15 cellular contexts compared by ENCODE assay signal in the genomic region with DNA sequence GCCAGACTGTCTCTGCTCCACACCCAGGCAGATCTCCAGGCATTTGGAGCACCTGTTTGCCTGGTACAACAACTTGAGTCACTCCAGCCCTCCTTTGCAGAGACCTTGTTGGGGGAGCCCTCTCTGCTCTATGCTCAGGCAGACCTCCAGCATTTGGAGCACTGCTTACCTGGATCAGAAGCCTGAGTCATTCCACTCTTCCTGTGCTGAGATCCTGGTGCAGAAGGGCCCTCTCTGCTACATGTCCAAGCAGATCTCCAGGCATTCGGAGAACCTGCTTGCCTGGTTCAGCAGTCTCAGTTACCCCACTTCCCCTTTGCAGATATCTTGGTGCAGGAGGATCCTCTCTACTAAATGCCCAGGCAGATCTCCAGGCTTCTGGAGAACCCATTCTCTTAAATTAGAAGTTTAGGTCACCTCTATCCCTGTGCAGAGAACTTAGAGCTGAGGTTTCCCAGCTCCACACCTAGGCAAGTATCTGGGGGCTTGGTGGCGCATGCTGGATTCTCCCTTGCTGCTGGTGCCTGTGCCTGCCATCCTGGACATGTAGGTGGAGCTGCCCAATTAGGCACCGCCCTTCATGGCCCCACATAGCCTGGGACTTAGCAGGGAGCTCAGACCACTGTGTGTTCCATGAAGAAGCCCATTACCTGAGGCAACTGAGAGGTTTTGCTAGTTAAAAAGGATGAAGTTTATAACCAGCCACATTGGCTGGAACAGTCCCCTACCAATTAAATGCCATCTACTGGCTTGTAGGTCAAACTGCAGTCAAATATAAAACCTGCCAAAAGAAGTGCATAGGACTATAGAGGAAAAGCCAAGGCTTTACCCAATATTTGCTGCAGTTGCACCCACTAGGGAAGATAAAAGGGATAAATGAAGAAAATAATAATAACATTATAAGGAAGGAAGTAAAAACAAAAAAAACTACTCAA.
DNase-seq lines count a peak whose midpoint lies in the region; ATAC-seq, FAIRE-seq and TF ChIP-seq lines count a peak whose summit lies in the region.
"Had no signal": no experiment of that assay in that cellular context is flagged by ENCODE, and none has a peak within 500 bp of the region (broad histone marks: within the 10 kb centered on the region; RNA-seq: fewer than 3 reads in every experiment).

No MANE protein-coding gene starts in this region.

- TF ChIP-seq POLR2A in HepG2 (IDR thresholded peaks at IDR 0.05; ENCODE audit: insufficient read depth in 1 of 2, low read depth in 2 of 2, low read length in 2 of 2) = no peak
- TF ChIP-seq POLR2A in body of pancreas (IDR thresholded peaks at IDR 0.05) = no peak

- CTCF ChIA-PET in HepG2 (lab: Yijun Ruan, JAX; ENCODE audit: low intra/inter-chr PET ratio, low total read pairs) (no interaction called here), GM10248 (lab: Yijun Ruan, JAX) (no interaction called here)

- no peak overlapping the region for H3K9ac ChIP-seq in DND-41 (ENCODE audit: low read depth, low read length)
- H3K9ac ChIP-seq in HepG2 (ENCODE audit: insufficient read depth, low read depth, low read length) = no peak overlapping the region

- no peak for TF ChIP-seq EP300 in HepG2 (IDR thresholded peaks at IDR 0.05; ENCODE audit: low read depth in 2 of 2, low read length in 2 of 2)
- TF ChIP-seq EP300 in HepG2 (CRISPR knock-in tag; IDR thresholded peaks at IDR 0.05; ENCODE audit: borderline replicate concordance) = no peak

- TF ChIP-seq CTCF in DND-41 (IDR thresholded peaks at IDR 0.05; ENCODE audit: borderline replicate concordance, extremely low read depth, low read length, poor library complexity, severe bottlenecking) (peak; percentile 8), HepG2 (CRISPR knock-in tag; IDR thresholded peaks at IDR 0.05) (0 out of 2 replicates have a peak, but pooled peaks have one; percentile 8), GM10248 (IDR thresholded peaks at IDR 0.05; ENCODE audit: control extremely low read depth, extremely low read depth, low read depth, missing control alignments) (no peak), body of pancreas (IDR thresholded peaks at IDR 0.05) (no peak)

- H4K20me1 ChIP-seq in DND-41 (ENCODE audit: insufficient read depth, low read length) (no peaks in the 10 kb centered on the region), HepG2 (ENCODE audit: insufficient read depth, low read length) (no peaks in the 10 kb centered on the region)

- TF ChIP-seq RAD21 in HepG2 (CRISPR knock-in tag; IDR thresholded peaks at IDR 0.05) = no peak

- H3K36me3 ChIP-seq in DND-41 (ENCODE audit: insufficient read depth, low read length) = no peaks in the 10 kb centered on the region
- no peaks in the 10 kb centered on the region for H3K36me3 ChIP-seq in HepG2 (replicated peaks in 1 of 2; ENCODE audit: control insufficient read depth in 1 of 2, insufficient read depth in 2 of 2, low read length in 2 of 2)
- no peaks in the 10 kb centered on the region for H3K36me3 ChIP-seq in body of pancreas (replicated peaks in 1 of 2; ENCODE audit: insufficient read depth in 1 of 2, low read depth in 2 of 2)
- H3K36me3 ChIP-seq: SJSA1 had no signal

- WGBS in HepG2 (ENCODE audit: low lambda C conversion rate) = 0% methylated on average over 1 of the region's 3 CpGs
- 67 to 68% methylated on average over 3 of the region's 3 CpGs for WGBS in body of pancreas, 2 donors

- H3K4me1 ChIP-seq in DND-41 (ENCODE audit: insufficient read depth, low read length) (no peaks in the 10 kb centered on the region), HepG2 (ENCODE audit: insufficient read depth, low read length) (no peaks in the 10 kb centered on the region), body of pancreas (no peaks in the 10 kb centered on the region)
- H3K4me1 ChIP-seq: SJSA1 had no signal

- DNase-seq in DND-41 = no peak
- DNase-seq in Jurkat, Clone E6-1 (ENCODE audit: low read depth, low spot score) = peak; percentile 12
- peak; percentile 2 for DNase-seq in UCSD-AML1 (lab: John Stamatoyannopoulos, UW; ENCODE audit: unreplicated experiment)
- no peak for DNase-seq in HepG2 (ENCODE audit: low spot score)
- DNase-seq in GM10248 (ENCODE audit: extremely low spot score) = no peak
- no peak for DNase-seq in activated T-cell treated with anti-CD3 and anti-CD28 coated beads for 4 hours
- no peak for DNase-seq in body of pancreas
- DNase-seq: activated CD4-positive, alpha-beta T cell treated with anti-CD3 and anti-CD28 coated beads, Interleukin-2, amount 50 U/mL, for 1 hour; CD8-positive, alpha-beta memory T cell; foreskin melanocyte; NCI-H2171; right cardiac atrium had no signal

- no peak for FAIRE-seq in HepG2 (lab: Jason Lieb, UNC)

- H3K4me3 ChIP-seq in DND-41 (ENCODE audit: low read depth in 1 of 2, low read length in 2 of 2) = no peak overlapping the region
- no peak overlapping the region for H3K4me3 ChIP-seq in Jurkat, Clone E6-1 (ENCODE audit: low read length)
- H3K4me3 ChIP-seq in HepG2 (replicated peaks in 1 of 3; ENCODE audit: insufficient read depth in 1 of 3, low read depth in 2 of 3, low read length in 3 of 3) = no peak overlapping the region
- H3K4me3 ChIP-seq in body of pancreas = no peak overlapping the region
- H3K4me3 ChIP-seq: coronary artery, SJSA1 had no signal

- H3K27me3 ChIP-seq in DND-41 (ENCODE audit: insufficient read depth, low read length, poor library complexity) = no peaks in the 10 kb centered on the region
- no peaks in the 10 kb centered on the region for H3K27me3 ChIP-seq in HepG2 (ENCODE audit: control insufficient read depth in 1 of 2, insufficient read depth in 2 of 2, low read length in 2 of 2)
- H3K27me3 ChIP-seq in body of pancreas = no peaks in the 10 kb centered on the region

- H2AFZ ChIP-seq in DND-41 (ENCODE audit: low read depth, low read length) (no peak overlapping the region), HepG2 (ENCODE audit: low read length) (no peak overlapping the region)

- no TSS peak for BruUV-seq in HepG2 (replicated peaks; lab: Mats Ljungman, UMichigan)

- no peak overlapping the region for H3K4me2 ChIP-seq in DND-41 (ENCODE audit: insufficient read depth, low read length)
- no peak overlapping the region for H3K4me2 ChIP-seq in HepG2 (ENCODE audit: low read depth, low read length)

- no peaks in the 10 kb centered on the region for H3K9me3 ChIP-seq in DND-41 (ENCODE audit: insufficient read depth, low read length, severe bottlenecking)
- H3K9me3 ChIP-seq in HepG2 (ENCODE audit: low read length) = no peaks in the 10 kb centered on the region
- no peaks in the 10 kb centered on the region for H3K9me3 ChIP-seq in body of pancreas
- H3K9me3 ChIP-seq: SJSA1 had no signal

- ATAC-seq in DND-41 (ENCODE audit: insufficient read depth, low read depth) = no peak
- ATAC-seq in HepG2 = peak; percentile 76
- no peak for ATAC-seq in GM18861 (IDR thresholded peaks at IDR 0.05; ENCODE audit: unreplicated experiment)
- ATAC-seq in body of pancreas = no peak
- ATAC-seq: right cardiac atrium had no signal

- no peaks in the 10 kb centered on the region for H3K79me2 ChIP-seq in DND-41 (ENCODE audit: insufficient read depth, low read length)
- no peaks in the 10 kb centered on the region for H3K79me2 ChIP-seq in HepG2 (ENCODE audit: insufficient read depth, low read length)

- intact Hi-C loops in HepG2 (cut with micrococcal nuclease; ENCODE audit: unreplicated experiment) = loop anchor here (10.0 kb wide), 1 partner anchor 1318 kb away; no protein-coding TSS in a partner anchor
- intact Hi-C loops in body of pancreas (cut with DNase I) = no loop called here

- POLR2A ChIA-PET in HepG2 (lab: Yijun Ruan, JAX) (no interaction called here), GM10248 (lab: Yijun Ruan, JAX) (no interaction called here)

- H3K27ac ChIP-seq in DND-41 (ENCODE audit: low read length) (no peak overlapping the region), HepG2 (ENCODE audit: extremely low read length, insufficient read depth, low read length) (no peak overlapping the region), body of pancreas (no peak overlapping the region)
- H3K27ac ChIP-seq: coronary artery, SJSA1 had no signal

- in situ Hi-C loops in HepG2 (cut with HindIII; ENCODE audit: extremely low pct_ligation_motif_present, low pct_unique_long_range_greater_than_20kb) = no loop called here

TF ChIP-seq in HepG2, 621 proteins besides CTCF, POLR2A, EP300 and RAD21:
- TF ChIP-seq ZBTB8A (CRISPR knock-in tag; IDR thresholded peaks at IDR 0.05; ENCODE audit: borderline replicate concordance, low read depth) (no peak), TAF15 (IDR thresholded peaks at IDR 0.05; ENCODE audit: low read depth, low read length, poor library complexity, severe bottlenecking) (no peak), PCBP1 (IDR thresholded peaks at IDR 0.05; ENCODE audit: borderline replicate concordance, low read depth, low read length) (no peak), ZNF558 (CRISPR knock-in tag; IDR thresholded peaks at IDR 0.05; ENCODE audit: borderline replicate concordance) (no peak), ZNF556 (CRISPR knock-in tag; IDR thresholded peaks at IDR 0.05; ENCODE audit: borderline replicate concordance) (no peak), ZMYM4 (CRISPR knock-in tag; IDR thresholded peaks at IDR 0.05) (no peak), ZNF652 (CRISPR knock-in tag; IDR thresholded peaks at IDR 0.05; ENCODE audit: borderline replicate concordance, low read depth) (no peak), NCOR1 (IDR thresholded peaks at IDR 0.05; ENCODE audit: borderline replicate concordance, low read length) (no peak), KLF15 (CRISPR knock-in tag; IDR thresholded peaks at IDR 0.05; ENCODE audit: borderline replicate concordance) (no peak), SKI (IDR thresholded peaks at IDR 0.05; ENCODE audit: partially characterized antibody) (no peak), POLR2AphosphoS5 (IDR thresholded peaks at IDR 0.05; ENCODE audit: low read depth, low read length) (no peak), ZBTB38 (CRISPR knock-in tag; IDR thresholded peaks at IDR 0.05) (no peak), SMARCE1 (IDR thresholded peaks at IDR 0.05; ENCODE audit: borderline replicate concordance) (no peak), ZNF850 (CRISPR knock-in tag; conservative IDR thresholded peaks at IDR 0.05) (no peak), MIER2 (CRISPR knock-in tag; IDR thresholded peaks at IDR 0.05) (no peak)

Comparison
In these comparisons a context has a peak if more than half of its experiments do, and no peak if none do; other contexts are left out.
1. DNase-seq: peak in Jurkat, Clone E6-1 (single experiment) and UCSD-AML1 (single experiment); none in DND-41 (single experiment), HepG2 (single experiment), GM10248 (single experiment), activated T-cell treated with anti-CD3 and anti-CD28 coated beads for 4 hours (single experiment) and body of pancreas (0 of 4).
2. CTCF ChIP-seq: peak in DND-41 (single experiment) and HepG2 (single experiment); none in GM10248 (single experiment) and body of pancreas (0 of 7).